34 cellular contexts compared by ENCODE assay signal in genomic region chr15:83243634-83244033, GRCh38. TPM values are rescaled to one million over a fixed set of nuclear protein-coding genes. Genes with fewer than 3 reads are reported as not detected.
"Had no signal": no experiment of that assay in that cellular context is flagged by ENCODE, and none has a peak within 500 bp of the region (broad histone marks: within the 10 kb centered on the region; RNA-seq: fewer than 3 reads in every experiment).

No MANE protein-coding gene starts in this region.

- H3K36me3 ChIP-seq: adrenal gland, gastroesophageal sphincter, left lung, ovary, sigmoid colon, suprapubic skin, tibial nerve had no signal

- H3K36me3 Mint-ChIP-seq: activated CD8-positive, alpha-beta memory T cell treated with anti-CD3 and anti-CD28 coated beads, Interleukin-2, amount 10 ng/mL, durations not matched to agents 7 days and 5 days; activated naive CD8-positive, alpha-beta T cell treated with anti-CD3 and anti-CD28 coated beads for 36 hours; stimulated activated memory B cell treated with anti-CD40 and anti-IgM and Interleukin-4, amounts not matched to agents 10 μg/mL and 1 μg/mL and 100 μg/mL, for 72 hours had no signal

- H3K9me3 Mint-ChIP-seq: activated T-helper 2 cell treated with anti-CD3 and anti-CD28 coated beads, Interferon-gamma antibody, Interleukin-2, Interleukin-4, amounts not matched to agents 10 μg/mL and 5 μg/mL and 100 μg/mL, durations not matched to agents 14 hours and 24 hours and 36 hours had no signal

- H3K4me1 Mint-ChIP-seq: activated B cell treated with CpG ODN at 0.5 μM for 24 hours; activated CD4-positive, alpha-beta T cell treated with anti-CD3 and anti-CD28 coated beads for 36 hours; activated CD8-positive, alpha-beta memory T cell treated with anti-CD3 and anti-CD28 coated beads, Interleukin-2, amount 10 ng/mL, durations not matched to agents 7 days and 5 days; activated naive CD8-positive, alpha-beta T cell treated with anti-CD3 and anti-CD28 coated beads for 36 hours; nephron; stimulated activated memory B cell treated with anti-CD40 and anti-IgM and Interleukin-4, amounts not matched to agents 10 μg/mL and 1 μg/mL and 100 μg/mL, for 72 hours had no signal

- H3K27ac ChIP-seq: adrenal gland, body of pancreas, epithelial cell of prostate, gastroesophageal sphincter, left lung, ovary, sigmoid colon, suprapubic skin, tibial nerve had no signal

- H3K4me3 Mint-ChIP-seq: activated B cell treated with CpG ODN at 0.5 μM for 24 hours; activated CD4-positive, alpha-beta T cell treated with anti-CD3 and anti-CD28 coated beads for 36 hours; activated CD8-positive, alpha-beta memory T cell treated with anti-CD3 and anti-CD28 coated beads, Interleukin-2, amount 10 ng/mL, durations not matched to agents 7 days and 5 days; activated CD8-positive, alpha-beta T cell treated with anti-CD3 and anti-CD28 coated beads, Interleukin-2, amount 10 ng/mL, durations not matched to agents 7 days and 5 days; activated naive CD8-positive, alpha-beta T cell treated with anti-CD3 and anti-CD28 coated beads for 36 hours; nephron; stimulated activated memory B cell treated with anti-CD40 and anti-IgM and Interleukin-4, amounts not matched to agents 10 μg/mL and 1 μg/mL and 100 μg/mL, for 72 hours had no signal

- DNase-seq: activated B cell treated with CpG ODN at 0.5 μM for 24 hours; activated CD4-positive, alpha-beta T cell treated with anti-CD3 and anti-CD28 coated beads for 36 hours; activated CD8-positive, alpha-beta memory T cell treated with anti-CD3 and anti-CD28 coated beads, Interleukin-2, amount 10 ng/mL, durations not matched to agents 7 days and 5 days; activated CD8-positive, alpha-beta T cell treated with anti-CD3 and anti-CD28 coated beads, Interleukin-2, amount 10 ng/mL, durations not matched to agents 7 days and 5 days; activated naive CD4-positive, alpha-beta T cell; activated naive CD8-positive, alpha-beta T cell treated with anti-CD3 and anti-CD28 coated beads for 36 hours; activated T-cell treated with anti-CD3 and anti-CD28 coated beads, Interleukin-2, amount 50 U/mL, for 48 hours; adrenal gland; aorta; dermis blood vessel endothelial cell; effector CD4-positive, alpha-beta T cell; head of caudate nucleus; hippocampal formation; kidney; left lung; ovary; retina; sigmoid colon; small intestine; stimulated activated CD4-positive, alpha-beta T cell treated with anti-CD3 and anti-CD28 coated beads, Interleukin-1b, Interleukin-23, amount 100 ng/mL, for 48 hours; stimulated activated CD4-positive, alpha-beta T cell treated with anti-CD3 and anti-CD28 coated beads, Interleukin-4, amount 100 ng/mL, for 4 hours; stimulated activated CD8-positive, alpha-beta memory T cell treated with anti-CD3 and anti-CD28 coated beads, Interleukin-4, amount 100 ng/mL, for 48 hours had no signal

- H3K4me1 ChIP-seq: left lung, tibial nerve had no signal

- H3K27me3 ChIP-seq: body of pancreas, ovary had no signal

- H3K27ac Mint-ChIP-seq: activated B cell treated with CpG ODN at 0.5 μM for 24 hours; activated CD4-positive, alpha-beta T cell treated with anti-CD3 and anti-CD28 coated beads for 36 hours; activated CD8-positive, alpha-beta memory T cell treated with anti-CD3 and anti-CD28 coated beads, Interleukin-2, amount 10 ng/mL, durations not matched to agents 7 days and 5 days; activated CD8-positive, alpha-beta T cell treated with anti-CD3 and anti-CD28 coated beads, Interleukin-2, amount 10 ng/mL, durations not matched to agents 7 days and 5 days; activated naive CD8-positive, alpha-beta T cell treated with anti-CD3 and anti-CD28 coated beads for 36 hours; activated T-helper 2 cell treated with anti-CD3 and anti-CD28 coated beads, Interferon-gamma antibody, Interleukin-2, Interleukin-4, amounts not matched to agents 10 μg/mL and 5 μg/mL and 100 μg/mL, durations not matched to agents 14 hours and 24 hours and 36 hours; nephron; progenitor cell of endocrine pancreas; stimulated activated memory B cell treated with anti-CD40 and anti-IgM and Interleukin-4, amounts not matched to agents 10 μg/mL and 1 μg/mL and 100 μg/mL, for 72 hours had no signal

- H3K4me3 ChIP-seq: adrenal gland, body of pancreas, gastroesophageal sphincter, left lung, lung, ovary, sigmoid colon, suprapubic skin, tibial nerve had no signal

- H3K9me3 ChIP-seq: adrenal gland, ovary, suprapubic skin had no signal

- ATAC-seq: activated CD4-positive, alpha-beta T cell treated with anti-CD3 and anti-CD28 coated beads for 36 hours; activated CD8-positive, alpha-beta memory T cell treated with anti-CD3 and anti-CD28 coated beads, Interleukin-2, amount 10 ng/mL, durations not matched to agents 7 days and 5 days; activated CD8-positive, alpha-beta T cell treated with anti-CD3 and anti-CD28 coated beads, Interleukin-2, amount 10 ng/mL, durations not matched to agents 7 days and 5 days; body of pancreas; gastroesophageal sphincter; left lung; stimulated activated memory B cell treated with anti-CD40 and anti-IgM and Interleukin-4, amounts not matched to agents 10 μg/mL and 1 μg/mL and 100 μg/mL, for 72 hours had no signal

RNA-seq across cellular contexts. Expression of gene BNC1, which starts 40.8 kb away (rescaled TPM):
- total RNA-seq: activated B cell treated with CpG ODN at 0.5 μM for 24 hours; activated CD4-positive, alpha-beta T cell treated with anti-CD3 and anti-CD28 coated beads for 36 hours; activated CD8-positive, alpha-beta memory T cell treated with anti-CD3 and anti-CD28 coated beads, Interleukin-2, amount 10 ng/mL, durations not matched to agents 7 days and 5 days; activated CD8-positive, alpha-beta T cell treated with anti-CD3 and anti-CD28 coated beads, Interleukin-2, amount 10 ng/mL, durations not matched to agents 7 days and 5 days; activated naive CD8-positive, alpha-beta T cell treated with anti-CD3 and anti-CD28 coated beads for 36 hours; activated T-helper 2 cell treated with anti-CD3 and anti-CD28 coated beads, Interferon-gamma antibody, Interleukin-2, Interleukin-4, amounts not matched to agents 10 μg/mL and 5 μg/mL and 100 μg/mL, durations not matched to agents 14 hours and 24 hours and 36 hours; mucosa of gallbladder; T-helper 2 cell treated with Interferon-gamma antibody and Interleukin-4, amounts not matched to agents 100 ng/mL and 5 ng/mL, for 36 hours had no signal
